ENCODE assay signal across 30 cellular contexts in genomic region chr7:122673951-122674350, GRCh38. TPM values are rescaled to one million over a fixed set of nuclear protein-coding genes. Genes with fewer than 3 reads are reported as not detected.
"Had no signal": no experiment of that assay in that cellular context is flagged by ENCODE, and none has a peak within 500 bp of the region (broad histone marks: within the 10 kb centered on the region; RNA-seq: fewer than 3 reads in every experiment).

No MANE protein-coding gene starts in this region.

- H3K4me1 Mint-ChIP-seq: activated naive CD8-positive, alpha-beta T cell treated with anti-CD3 and anti-CD28 coated beads, Interleukin-2, amount 10 ng/mL, durations not matched to agents 7 days and 5 days; T-helper 17 cell had no signal

- H3K27ac Mint-ChIP-seq: activated naive CD4-positive, alpha-beta T cell treated with anti-CD3 and anti-CD28 coated beads for 36 hours; activated naive CD8-positive, alpha-beta T cell treated with anti-CD3 and anti-CD28 coated beads, Interleukin-2, amount 10 ng/mL, durations not matched to agents 7 days and 5 days; dendritic cell treated with granulocyte-macrophage colony-stimulating factor and Interleukin-4, amounts not matched to agents 40 ng/mL and 50 ng/mL, for 4 days; natural killer cell treated with Interleukin-12 subunit alpha and Interleukin-12 subunit beta and Interleukin-15 and Interleukin-18, amount 100 ng/mL, for 72 hours; T-helper 17 cell had no signal

- H3K4me3 Mint-ChIP-seq: activated naive CD4-positive, alpha-beta T cell treated with anti-CD3 and anti-CD28 coated beads for 36 hours; activated naive CD8-positive, alpha-beta T cell treated with anti-CD3 and anti-CD28 coated beads, Interleukin-2, amount 10 ng/mL, durations not matched to agents 7 days and 5 days; dendritic cell treated with granulocyte-macrophage colony-stimulating factor and Interleukin-4, amounts not matched to agents 40 ng/mL and 50 ng/mL, for 4 days; natural killer cell treated with Interleukin-12 subunit alpha and Interleukin-12 subunit beta and Interleukin-15 and Interleukin-18, amount 100 ng/mL, for 72 hours; T-helper 17 cell had no signal

- H3K27me3 ChIP-seq: heart right ventricle, neutrophil, pancreas, sigmoid colon, thyroid gland, upper lobe of right lung had no signal

- H3K9me3 ChIP-seq: heart right ventricle, neutrophil, pancreas, sigmoid colon, thyroid gland, upper lobe of right lung had no signal

- ATAC-seq: left colon; natural killer cell treated with Interleukin-12 subunit alpha and Interleukin-12 subunit beta and Interleukin-15 and Interleukin-18, amount 100 ng/mL, for 72 hours; T-helper 17 cell; upper lobe of right lung had no signal

- H3K36me3 Mint-ChIP-seq: activated naive CD8-positive, alpha-beta T cell treated with anti-CD3 and anti-CD28 coated beads, Interleukin-2, amount 10 ng/mL, durations not matched to agents 7 days and 5 days; natural killer cell treated with Interleukin-12 subunit alpha and Interleukin-12 subunit beta and Interleukin-15 and Interleukin-18, amount 100 ng/mL, for 72 hours had no signal

- DNase-seq: activated CD4-positive, alpha-beta T cell treated with anti-CD3 and anti-CD28 coated beads for 4 hours; activated CD4-positive, alpha-beta T cell treated with anti-CD3 and anti-CD28 coated beads, Interleukin-2, amount 50 U/mL, for 48 hours; activated CD4-positive, CD25-positive, alpha-beta regulatory T cell; activated CD8-positive, alpha-beta memory T cell treated with anti-CD3 and anti-CD28 coated beads, Interleukin-2, amount 50 U/mL, for 48 hours; activated effector memory CD4-positive, alpha-beta T cell treated with Interleukin-2 at 50 U/mL for 16 hours; activated naive CD4-positive, alpha-beta T cell treated with anti-CD3 and anti-CD28 coated beads for 36 hours; activated naive CD8-positive, alpha-beta T cell treated with anti-CD3 and anti-CD28 coated beads, Interleukin-2, amount 10 ng/mL, durations not matched to agents 7 days and 5 days; activated T-cell treated with anti-CD3 and anti-CD28 coated beads, Interleukin-2, amount 50 U/mL, for 48 hours; amygdala; effector CD4-positive, alpha-beta T cell; heart right ventricle; islet precursor cell; left colon; midbrain; sigmoid colon; stimulated activated CD4-positive, alpha-beta T cell treated with anti-CD3 and anti-CD28 coated beads, Interleukin-2, amount 100 ng/mL, for 48 hours; stimulated activated CD8-positive, alpha-beta memory T cell treated with anti-CD3 and anti-CD28 coated beads, Interleukin-4, amount 100 ng/mL, for 48 hours; stimulated activated naive CD4-positive, alpha-beta T cell; SW 1271; T-helper 17 cell; upper lobe of right lung had no signal

- H3K27me3 Mint-ChIP-seq: activated naive CD8-positive, alpha-beta T cell treated with anti-CD3 and anti-CD28 coated beads, Interleukin-2, amount 10 ng/mL, durations not matched to agents 7 days and 5 days; dendritic cell treated with granulocyte-macrophage colony-stimulating factor and Interleukin-4, amounts not matched to agents 40 ng/mL and 50 ng/mL, for 4 days; natural killer cell treated with Interleukin-12 subunit alpha and Interleukin-12 subunit beta and Interleukin-15 and Interleukin-18, amount 100 ng/mL, for 72 hours; T-helper 17 cell had no signal

- H3K27ac ChIP-seq: neutrophil, sigmoid colon, upper lobe of right lung had no signal

- H3K36me3 ChIP-seq: heart right ventricle, neutrophil, pancreas, sigmoid colon, thyroid gland, upper lobe of right lung had no signal

- H3K4me3 ChIP-seq: heart right ventricle, lung, sigmoid colon, thyroid gland had no signal

RNA-seq across cellular contexts. Expression of gene RNF133, which starts 25.0 kb away (rescaled TPM):
- total RNA-seq: activated CD8-positive, alpha-beta memory T cell treated with anti-CD3 and anti-CD28 coated beads for 36 hours; activated naive CD4-positive, alpha-beta T cell treated with anti-CD3 and anti-CD28 coated beads for 36 hours; activated naive CD8-positive, alpha-beta T cell treated with anti-CD3 and anti-CD28 coated beads, Interleukin-2, amount 10 ng/mL, durations not matched to agents 7 days and 5 days; chondrocyte; epithelial cell of proximal tubule; natural killer cell treated with Interleukin-12 subunit alpha and Interleukin-12 subunit beta and Interleukin-15 and Interleukin-18, amount 100 ng/mL, for 72 hours; T-helper 17 cell had no signal
- polyA plus RNA-seq: heart right ventricle had no signal

RNA-seq across cellular contexts. Expression of gene RNF148, which starts 28.8 kb away (rescaled TPM):
- total RNA-seq: activated CD8-positive, alpha-beta memory T cell treated with anti-CD3 and anti-CD28 coated beads for 36 hours; activated naive CD4-positive, alpha-beta T cell treated with anti-CD3 and anti-CD28 coated beads for 36 hours; activated naive CD8-positive, alpha-beta T cell treated with anti-CD3 and anti-CD28 coated beads, Interleukin-2, amount 10 ng/mL, durations not matched to agents 7 days and 5 days; chondrocyte; natural killer cell treated with Interleukin-12 subunit alpha and Interleukin-12 subunit beta and Interleukin-15 and Interleukin-18, amount 100 ng/mL, for 72 hours; T-helper 17 cell had no signal
